Comparison of ENCODE assay signal across 11 cellular contexts in the genomic region with DNA sequence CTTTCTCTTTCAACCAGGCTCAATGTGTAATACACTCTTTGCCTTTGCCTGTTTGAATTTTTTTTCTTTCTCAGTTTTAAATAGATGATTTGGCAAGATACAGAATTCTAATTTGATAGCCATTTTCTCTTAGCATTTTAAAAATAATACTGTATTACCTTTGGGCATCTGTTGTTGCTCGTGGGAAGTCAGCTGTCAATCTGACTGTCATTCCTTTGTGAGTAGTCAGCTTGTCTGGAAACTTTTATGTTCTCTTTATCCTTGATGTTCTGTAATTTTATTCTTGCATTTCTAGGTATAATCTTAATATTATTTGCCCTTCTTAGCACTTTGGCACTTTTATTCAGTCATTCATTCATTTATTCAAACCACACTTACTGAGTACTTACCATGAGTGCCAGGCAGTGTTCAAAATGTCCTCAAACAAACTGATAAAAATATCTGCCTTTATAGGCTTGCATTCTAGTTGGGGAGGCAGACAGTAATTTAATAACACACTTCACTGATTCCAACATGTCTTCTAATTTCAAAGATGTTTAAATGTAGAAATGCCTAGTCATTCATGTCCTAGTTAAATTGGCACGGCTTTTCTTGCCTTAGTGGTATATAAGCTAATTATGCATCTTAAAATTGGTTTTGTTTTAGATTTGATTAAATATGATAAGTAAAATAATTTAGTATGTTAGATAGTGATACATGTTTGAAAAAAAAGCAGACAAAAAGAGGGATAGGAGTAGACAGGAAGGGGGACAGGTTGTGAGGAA. TPM values are rescaled to one million over a fixed set of nuclear protein-coding genes. Genes with fewer than 3 reads are reported as not detected.
DNase-seq lines count a peak whose midpoint lies in the region; ATAC-seq, FAIRE-seq and TF ChIP-seq lines count a peak whose summit lies in the region.
"Had no signal": no experiment of that assay in that cellular context is flagged by ENCODE, and none has a peak within 500 bp of the region (broad histone marks: within the 10 kb centered on the region; RNA-seq: fewer than 3 reads in every experiment).

No MANE protein-coding gene starts in this region.

- TF ChIP-seq POLR2A in A549 (IDR thresholded peaks at IDR 0.05; ENCODE audit: low read length): no peak

- in situ Hi-C loops in astrocyte of the cerebellum (cut with HindIII; ENCODE audit: low sequenced_read_pairs): no loop called here

- no peaks in the 10 kb centered on the region for H3K9me3 ChIP-seq in A549
- H3K9me3 ChIP-seq: body of pancreas, pancreas had no signal

- peak overlapping the region; percentile 83 for H3K4me2 ChIP-seq in A549

- no peaks in the 10 kb centered on the region for H3K9me3 Mint-ChIP-seq in memory B cell

- H3K27ac Mint-ChIP-seq in memory B cell: peak overlapping the region; percentile 89

- H3K27me3 Mint-ChIP-seq in memory B cell: no peaks in the 10 kb centered on the region

- WGBS in A549 (ENCODE audit: missing lambda C conversion rate): 60% methylated on average over 2 of the region's 2 CpGs

- FAIRE-seq in A549 (lab: Jason Lieb, UNC): no peak
- FAIRE-seq: pancreas had no signal

- H3K4me1 ChIP-seq in A549: peaks cover 18% of the 10 kb centered on the region; the same call in 2 of the 3 replicates

- ATAC-seq in A549 (no peak), memory B cell (ENCODE audit: low read depth) (no peak), HG03159 (IDR thresholded peaks at IDR 0.05; ENCODE audit: unreplicated experiment) (no peak), HG02938 (IDR thresholded peaks at IDR 0.05; ENCODE audit: unreplicated experiment) (no peak)
- ATAC-seq: body of pancreas, pancreas had no signal

- no peak for TF ChIP-seq EP300 in A549 (IDR thresholded peaks at IDR 0.05)

- POLR2A ChIA-PET in A549 (lab: Yijun Ruan, JAX): no interaction called here
- POLR2A ChIA-PET in HEK293T (lab: Yijun Ruan, JAX): no interaction called here

- TF ChIP-seq CTCF in A549 (IDR thresholded peaks at IDR 0.05): no peak
- no peak for TF ChIP-seq CTCF in astrocyte of the cerebellum (IDR thresholded peaks at IDR 0.05; ENCODE audit: low read depth, low read length, missing control alignments)

- CTCF ChIA-PET in A549 (lab: Yijun Ruan, JAX): no interaction called here
- CTCF ChIA-PET in HEK293T (lab: Yijun Ruan, JAX): no interaction called here

- no peak overlapping the region for H3K27ac ChIP-seq in A549
- H3K27ac ChIP-seq: body of pancreas, pancreas had no signal

- DNase-seq in A549 (ENCODE audit: low read depth in 1 of 2, low spot score in 1 of 2) (no peak), HEK293T (ENCODE audit: extremely low spot score) (no peak), astrocyte of the cerebellum (ENCODE audit: low read depth) (no peak), memory B cell (ENCODE audit: low spot score in 2 of 2) (no peak), HPDE6-E6E7 (ENCODE audit: extremely low spot score) (no peak), pons (ENCODE audit: low spot score) (no peak)
- DNase-seq: body of pancreas, NCI-H748 treated with DMSO at 0.1 percent for 48 hours, pancreas had no signal

- H3K4me3 Mint-ChIP-seq in memory B cell: peak overlapping the region; percentile 60

- peaks cover 40% of the 10 kb centered on the region for H3K4me1 Mint-ChIP-seq in memory B cell

- H3K4me3 ChIP-seq in A549 (peak overlapping the region; percentile 92; the same call in 1 of the 3 replicates), astrocyte of the cerebellum (ENCODE audit: low read depth, low read length) (peak overlapping the region; percentile 16)
- H3K4me3 ChIP-seq: body of pancreas had no signal

- peaks cover 14% of the 10 kb centered on the region for H3K36me3 Mint-ChIP-seq in memory B cell

- no peak for TF ChIP-seq RAD21 in A549 (conservative IDR thresholded peaks at IDR 0.05 in 1 of 2, IDR thresholded peaks at IDR 0.05 in 1 of 2)

TF ChIP-seq in A549, 52 proteins besides CTCF, POLR2A, EP300 and RAD21:
- TF ChIP-seq MAFK (IDR thresholded peaks at IDR 0.05; ENCODE audit: partially characterized antibody) (peak; percentile 3), NR3C1 (IDR thresholded peaks at IDR 0.05) (no peak)

TF ChIP-seq in HEK293T, 16 proteins besides CTCF, POLR2A, EP300 and RAD21:
- no peak for TF ChIP-seq SP1 (IDR thresholded peaks at IDR 0.05)
- TF ChIP-seq PKNOX1 (IDR thresholded peaks at IDR 0.05): peak; percentile 51

RNA-seq across cellular contexts. Expression of gene USP38, which starts 3.8 kb away (rescaled TPM):
- polyA plus RNA-seq in A549 (2011; rRNA removed) (10.9 and 11.9 TPM in 2 replicates), A549 (2017; fragmentation: RNase III; extraction: RNeasy Plus Mini Kit Qiagen cat#74134 plus additional on column Dnase treatment) (5.6 to 5.7 TPM (median 5.7 TPM) in 3 replicates)
- polyA plus RNA-seq in A549 (2012; cell fraction: cytosol; rRNA removed): 2.6 and 3.6 TPM in 2 replicates
- 2.7 and 3.0 TPM in 2 replicates for polyA plus RNA-seq in A549 (2012; cell fraction: nucleus; rRNA removed)
- 18.5 and 21.2 TPM in 2 replicates for polyA minus RNA-seq in A549 (2011; rRNA and poly(A)+ RNA removed)
